Comparison of ENCODE assay signal across 9 cellular contexts in genomic region chr19:29263305-29264080, GRCh38. TPM values are rescaled to one million over a fixed set of nuclear protein-coding genes. Genes with fewer than 3 reads are reported as not detected.
A peak's percentile ranks its signal among the peaks of the same experiment; 100 is the strongest.
DNase-seq lines count a peak whose midpoint lies in the region; ATAC-seq, FAIRE-seq and TF ChIP-seq lines count a peak whose summit lies in the region.
"Had no signal": no experiment of that assay in that cellular context is flagged by ENCODE, and none has a peak within 500 bp of the region (broad histone marks: within the 10 kb centered on the region; RNA-seq: fewer than 3 reads in every experiment).

No MANE protein-coding gene starts in this region.

- no peaks in the 10 kb centered on the region for H3K9me3 ChIP-seq in OCI-LY1 (ENCODE audit: low read length)
- no peaks in the 10 kb centered on the region for H3K9me3 ChIP-seq in psoas muscle

- H3K27me3 Mint-ChIP-seq in activated T-helper 2 cell treated with anti-CD3 and anti-CD28 coated beads, Interferon-gamma antibody, Interleukin-2, Interleukin-4, amounts not matched to agents 10 μg/mL and 5 μg/mL and 100 μg/mL, durations not matched to agents 14 hours and 24 hours and 36 hours (ENCODE audit: low read depth), result no peaks in the 10 kb centered on the region
- H3K27me3 Mint-ChIP-seq in glutamatergic neuron (ENCODE audit: unreplicated experiment), result peaks cover 5% of the 10 kb centered on the region

- no peak overlapping the region for H2AFZ ChIP-seq in OCI-LY1 (ENCODE audit: low read length)

- ATAC-seq in psoas muscle (peak; percentile 56 to 82 (median 78)), GM19452 (IDR thresholded peaks at IDR 0.05; ENCODE audit: unreplicated experiment) (no peak)

- H3K27ac Mint-ChIP-seq in activated T-helper 2 cell treated with anti-CD3 and anti-CD28 coated beads, Interferon-gamma antibody, Interleukin-2, Interleukin-4, amounts not matched to agents 10 μg/mL and 5 μg/mL and 100 μg/mL, durations not matched to agents 14 hours and 24 hours and 36 hours, result no peak overlapping the region
- H3K27ac Mint-ChIP-seq in glutamatergic neuron (ENCODE audit: unreplicated experiment), result peak overlapping the region; percentile 88

- no peaks in the 10 kb centered on the region for H3F3A ChIP-seq in OCI-LY1 (ENCODE audit: insufficient read depth, low read length)

- no peaks in the 10 kb centered on the region for H3K79me2 ChIP-seq in OCI-LY1 (ENCODE audit: insufficient read depth, low read length)

- intact Hi-C loops in activated T-helper 2 cell treated with anti-CD3 and anti-CD28 coated beads, Interferon-gamma antibody, Interleukin-2, Interleukin-4, amounts not matched to agents 10 μg/mL and 5 μg/mL and 100 μg/mL, durations not matched to agents 14 hours and 24 hours and 36 hours (cut with micrococcal nuclease), result loop anchor here (10.0 kb wide), 1 partner anchor 529 kb away; no protein-coding TSS in a partner anchor
- intact Hi-C loops in psoas muscle (cut with DNase I), result loop anchor here (1.0 to 10.0 kb wide), 3 partner anchors 144 to 529 kb away; no protein-coding TSS in a partner anchor

- no peaks in the 10 kb centered on the region for H4K20me1 ChIP-seq in OCI-LY1 (ENCODE audit: insufficient read depth, low read length)

- no peak for TF ChIP-seq POLR2A in H54 (IDR thresholded peaks at IDR 0.05; ENCODE audit: low read depth, low read length)

- H3K36me3 ChIP-seq in OCI-LY1 (ENCODE audit: insufficient read depth, low read length) (no peaks in the 10 kb centered on the region), psoas muscle (ENCODE audit: insufficient read depth in 1 of 2, low read depth in 1 of 2) (no peaks in the 10 kb centered on the region)

- H3K9me3 Mint-ChIP-seq in activated T-helper 2 cell treated with anti-CD3 and anti-CD28 coated beads, Interferon-gamma antibody, Interleukin-2, Interleukin-4, amounts not matched to agents 10 μg/mL and 5 μg/mL and 100 μg/mL, durations not matched to agents 14 hours and 24 hours and 36 hours, result no peaks in the 10 kb centered on the region
- peaks cover 14% of the 10 kb centered on the region for H3K9me3 Mint-ChIP-seq in glutamatergic neuron (ENCODE audit: unreplicated experiment)

- H3K4me1 Mint-ChIP-seq in activated T-helper 2 cell treated with anti-CD3 and anti-CD28 coated beads, Interferon-gamma antibody, Interleukin-2, Interleukin-4, amounts not matched to agents 10 μg/mL and 5 μg/mL and 100 μg/mL, durations not matched to agents 14 hours and 24 hours and 36 hours (ENCODE audit: low read depth), result no peaks in the 10 kb centered on the region
- H3K4me1 Mint-ChIP-seq in glutamatergic neuron (ENCODE audit: low read depth, unreplicated experiment), result peaks cover 36% of the 10 kb centered on the region

- H3K4me1 ChIP-seq in OCI-LY1 (ENCODE audit: insufficient read depth, low read length, severe bottlenecking) (no peaks in the 10 kb centered on the region), psoas muscle (peaks cover 10% of the 10 kb centered on the region)

- FAIRE-seq in H54 (lab: Jason Lieb, UNC), result no peak
- FAIRE-seq: islet of Langerhans had no signal

- no peaks in the 10 kb centered on the region for H3K36me3 Mint-ChIP-seq in activated T-helper 2 cell treated with anti-CD3 and anti-CD28 coated beads, Interferon-gamma antibody, Interleukin-2, Interleukin-4, amounts not matched to agents 10 μg/mL and 5 μg/mL and 100 μg/mL, durations not matched to agents 14 hours and 24 hours and 36 hours (ENCODE audit: low read depth)
- H3K36me3 Mint-ChIP-seq in glutamatergic neuron (ENCODE audit: unreplicated experiment), result no peaks in the 10 kb centered on the region

- no peak overlapping the region for H3K9ac ChIP-seq in OCI-LY1 (ENCODE audit: low read length)

- H3K9me2 ChIP-seq in OCI-LY1 (ENCODE audit: low read depth, low read length), result no peaks in the 10 kb centered on the region

- H3K4me3 Mint-ChIP-seq in activated T-helper 2 cell treated with anti-CD3 and anti-CD28 coated beads, Interferon-gamma antibody, Interleukin-2, Interleukin-4, amounts not matched to agents 10 μg/mL and 5 μg/mL and 100 μg/mL, durations not matched to agents 14 hours and 24 hours and 36 hours (ENCODE audit: low read depth), result no peak overlapping the region
- peak overlapping the region; percentile 44 for H3K4me3 Mint-ChIP-seq in glutamatergic neuron (ENCODE audit: unreplicated experiment)

- TF ChIP-seq CTCF in AG09309 (IDR thresholded peaks at IDR 0.05; ENCODE audit: control insufficient read depth, insufficient read depth, low read depth, low read length, missing control alignments) (peak; percentile 79), OCI-LY1 (IDR thresholded peaks at IDR 0.05; ENCODE audit: low read length) (peak; percentile 78), glutamatergic neuron (IDR thresholded peaks at IDR 0.05; ENCODE audit: partially characterized antibody, unreplicated experiment) (peak; percentile 89), psoas muscle (IDR thresholded peaks at IDR 0.05) (peak; percentile 75)

- H3K27me3 ChIP-seq in OCI-LY1 (ENCODE audit: insufficient read depth, low read length) (no peaks in the 10 kb centered on the region; the same call in 1 of the 2 replicates), psoas muscle (ENCODE audit: insufficient read depth in 3 of 3, low read length in 2 of 3) (no peaks in the 10 kb centered on the region)

- DNase-seq in AG09309 (ENCODE audit: low read depth), result no peak
- DNase-seq in H54 (ENCODE audit: insufficient read length, low spot score), result peak; percentile 43
- DNase-seq in activated T-helper 2 cell treated with anti-CD3 and anti-CD28 coated beads, Interferon-gamma antibody, Interleukin-2, Interleukin-4, amounts not matched to agents 10 μg/mL and 5 μg/mL and 100 μg/mL, durations not matched to agents 14 hours and 24 hours and 36 hours (ENCODE audit: low spot score), result peak; percentile 29
- DNase-seq in glutamatergic neuron, result peak; percentile 84
- peak; percentile 51 to 66 for DNase-seq in psoas muscle
- no peak for DNase-seq in dedifferentiated amniotic fluid mesenchymal stem cell (ENCODE audit: extremely low spot score)

- H3K4me3 ChIP-seq in AG09309 (ENCODE audit: control insufficient read depth, low read depth, low read length) (no peak overlapping the region), OCI-LY1 (ENCODE audit: low read depth, low read length, poor library complexity, severe bottlenecking) (no peak overlapping the region), psoas muscle (no peak overlapping the region)

- no peak overlapping the region for H3K4me2 ChIP-seq in OCI-LY1 (ENCODE audit: low read length)

- 17 to 24% (median 18%) methylated on average over 8 of the region's 8 CpGs for WGBS in psoas muscle, 3 donors

- H3K27ac ChIP-seq in OCI-LY1 (ENCODE audit: low read depth, low read length, poor library complexity, severe bottlenecking), result no peak overlapping the region
- H3K27ac ChIP-seq in psoas muscle, result peak overlapping the region; percentile 28

RNA-seq across cellular contexts. Expression of gene UQCRFS1, which starts 50.5 kb away (rescaled TPM):
- total RNA-seq in activated T-helper 2 cell treated with anti-CD3 and anti-CD28 coated beads, Interferon-gamma antibody, Interleukin-2, Interleukin-4, amounts not matched to agents 10 μg/mL and 5 μg/mL and 100 μg/mL, durations not matched to agents 14 hours and 24 hours and 36 hours, result 44.6 and 44.8 TPM in 2 replicates
- 34.9 TPM for total RNA-seq in glutamatergic neuron (ENCODE audit: unreplicated experiment)
- 100 to 1,000 TPM; 102 to 155 (median 109) TPM for total RNA-seq in psoas muscle
- polyA plus RNA-seq in psoas muscle, result 100 to 1,000 TPM; 104 to 208 (median 108) TPM

Comparison
In these comparisons a context has a peak if more than half of its experiments do, and no peak if none do; other contexts are left out.
1. DNase-seq: peak in H54 (single experiment), activated T-helper 2 cell treated with anti-CD3 and anti-CD28 coated beads, Interferon-gamma antibody, Interleukin-2, Interleukin-4, amounts not matched to agents 10 μg/mL and 5 μg/mL and 100 μg/mL, durations not matched to agents 14 hours and 24 hours and 36 hours (single experiment), glutamatergic neuron (single experiment) and psoas muscle (2 of 2); none in AG09309 (single experiment) and dedifferentiated amniotic fluid mesenchymal stem cell (single experiment).
2. Peak in every context shown above with its lines, with median percentiles within 50 percentile points of each other: CTCF ChIP-seq.